Comparison of ENCODE assay signal across 17 cellular contexts in genomic region chr13:99197257-99197651, GRCh38. TPM values are rescaled to one million over a fixed set of nuclear protein-coding genes. Genes with fewer than 3 reads are reported as not detected.
A peak's percentile ranks its signal among the peaks of the same experiment; 100 is the strongest.
DNase-seq lines count a peak whose midpoint lies in the region; ATAC-seq and TF ChIP-seq lines count a peak whose summit lies in the region.
"Had no signal": no experiment of that assay in that cellular context is flagged by ENCODE, and none has a peak within 500 bp of the region (broad histone marks: within the 10 kb centered on the region; RNA-seq: fewer than 3 reads in every experiment).

No MANE protein-coding gene starts in this region.

- H3K36me3 ChIP-seq in CD4-positive, alpha-beta memory T cell (ENCODE audit: insufficient read depth, low read length), result no peaks in the 10 kb centered on the region
- peaks cover 4% of the 10 kb centered on the region for H3K36me3 ChIP-seq in mucosa of descending colon (ENCODE audit: low read depth)
- H3K36me3 ChIP-seq: prostate gland had no signal

- H3K4me3 ChIP-seq in CD4-positive, alpha-beta memory T cell (ENCODE audit: low read length in 2 of 2), result no peak overlapping the region
- H3K4me3 ChIP-seq in mucosa of descending colon, result no peak overlapping the region
- H3K4me3 ChIP-seq: prostate gland had no signal

- peak overlapping the region in 2 of 8 donors; percentile 7 to 68 for H3K4me3 Mint-ChIP-seq in CD4-positive, alpha-beta memory T cell
- H3K4me3 Mint-ChIP-seq: activated naive CD4-positive, alpha-beta T cell treated with anti-CD3 and anti-CD28 coated beads, Interleukin-2, amount 10 ng/mL, durations not matched to agents 7 days and 5 days had no signal

- H3K27me3 ChIP-seq in CD4-positive, alpha-beta memory T cell (ENCODE audit: insufficient read depth, low read length), result no peaks in the 10 kb centered on the region

- POLR2A ChIA-PET in CD4-positive, alpha-beta memory T cell (lab: Charles Lee; ENCODE audit: partially characterized antibody), result interaction anchor here (1.4 to 13.2 kb wide), 3 partner anchors 20 to 68 kb away, joined by 13 to 251 read pairs (median 152); partner anchors contain the start of gene GPR18

- H3K27ac Mint-ChIP-seq in CD4-positive, alpha-beta memory T cell, result peak overlapping the region; percentile 4 to 85 (median 72)
- H3K27ac Mint-ChIP-seq: activated naive CD4-positive, alpha-beta T cell treated with anti-CD3 and anti-CD28 coated beads, Interleukin-2, amount 10 ng/mL, durations not matched to agents 7 days and 5 days had no signal

- H3K4me1 ChIP-seq in CD4-positive, alpha-beta memory T cell (ENCODE audit: insufficient read depth, low read length), result peaks cover 32% of the 10 kb centered on the region
- peaks cover 35% of the 10 kb centered on the region for H3K4me1 ChIP-seq in mucosa of descending colon (ENCODE audit: low read depth)

- H3K27me3 Mint-ChIP-seq in CD4-positive, alpha-beta memory T cell, result no peaks in the 10 kb centered on the region
- H3K27me3 Mint-ChIP-seq: activated naive CD4-positive, alpha-beta T cell treated with anti-CD3 and anti-CD28 coated beads, Interleukin-2, amount 10 ng/mL, durations not matched to agents 7 days and 5 days had no signal

- H3K9me3 Mint-ChIP-seq in CD4-positive, alpha-beta memory T cell, result no peaks in the 10 kb centered on the region
- H3K9me3 Mint-ChIP-seq: activated naive CD4-positive, alpha-beta T cell treated with anti-CD3 and anti-CD28 coated beads, Interleukin-2, amount 10 ng/mL, durations not matched to agents 7 days and 5 days; brain had no signal

- peak; percentile 28 for ATAC-seq in mucosa of descending colon
- no peak for ATAC-seq in HG03135 (IDR thresholded peaks at IDR 0.05; ENCODE audit: unreplicated experiment)
- no peak for ATAC-seq in HG03460 (IDR thresholded peaks at IDR 0.05; ENCODE audit: unreplicated experiment)

- intact Hi-C loops in CD4-positive, alpha-beta memory T cell (cut with micrococcal nuclease), result loop anchor here (2.0 kb wide), 1 partner anchor 240 kb away; no protein-coding TSS in a partner anchor
- intact Hi-C loops in mucosa of descending colon (cut with DNase I, micrococcal nuclease), result no loop called here

- H3K9me3 ChIP-seq in CD4-positive, alpha-beta memory T cell (ENCODE audit: control insufficient read depth in 1 of 2, low read length in 2 of 2), result no peaks in the 10 kb centered on the region
- H3K9me3 ChIP-seq in mucosa of descending colon, result no peaks in the 10 kb centered on the region
- H3K9me3 ChIP-seq: prostate gland had no signal

- TF ChIP-seq CTCF in mucosa of descending colon (IDR thresholded peaks at IDR 0.05), result no peak

- peak in 2 of 5 donors; percentile 30 to 49 for DNase-seq in CD4-positive, alpha-beta memory T cell
- DNase-seq in NCI-H187 (lab: John Stamatoyannopoulos, UW), result peak; percentile 40 to 68
- peak; percentile 83 for DNase-seq in SW480 (ENCODE audit: low spot score)
- peak in 2 of 3 donors; percentile 65 to 69 for DNase-seq in mucosa of descending colon
- no peak for DNase-seq in T-helper 2 cell
- DNase-seq in NCI-H1092 (lab: John Stamatoyannopoulos, UW), result no peak
- DNase-seq: activated CD4-positive, CD25-positive, alpha-beta regulatory T cell; activated naive CD4-positive, alpha-beta T cell treated with anti-CD3 and anti-CD28 coated beads, Interleukin-2, amount 10 ng/mL, durations not matched to agents 7 days and 5 days; kidney; NCI-H774; RPMI8226; stimulated activated CD4-positive, alpha-beta T cell treated with anti-CD3 and anti-CD28 coated beads, Interleukin-12 subunit alpha, Interleukin-12 subunit beta, amount 100 ng/mL, for 4 hours had no signal

- peaks cover 4 to 9% of the 10 kb centered on the region in 2 donors for H3K36me3 Mint-ChIP-seq in CD4-positive, alpha-beta memory T cell
- H3K36me3 Mint-ChIP-seq: brain had no signal

- peaks cover 19 to 40% (median 29%) of the 10 kb centered on the region in 4 donors for H3K4me1 Mint-ChIP-seq in CD4-positive, alpha-beta memory T cell

- CTCF ChIA-PET in CD4-positive, alpha-beta memory T cell (lab: Charles Lee; ENCODE audit: partially characterized antibody), result interaction anchor here (0.8 to 14.9 kb wide), 10 partner anchors 10 to 110 kb away, joined by 3 to 325 read pairs (median 4); partner anchors contain the start of genes GPR18 and GPR183

- H3K27ac ChIP-seq in CD4-positive, alpha-beta memory T cell (ENCODE audit: low read depth, low read length), result no peak overlapping the region
- H3K27ac ChIP-seq: HL-60 had no signal

RNA-seq across cellular contexts. Expression of gene UBAC2, which starts 3.4 kb away (rescaled TPM):
- total RNA-seq in CD4-positive, alpha-beta memory T cell, result 10 to 100 TPM; 88.4 to 89.0 TPM
- polyA plus RNA-seq in CD4-positive, alpha-beta memory T cell, result 100 to 1,000 TPM; 112 to 161 TPM
- total RNA-seq in mucosa of descending colon, result 10 to 100 TPM; 57.4 to 74.2 (median 67.5) TPM

Comparison
In these comparisons a context has a peak if more than half of its experiments do, and no peak if none do; other contexts are left out.
1. DNase-seq: peak in NCI-H187 (2 of 2), SW480 (single experiment) and mucosa of descending colon (2 of 3); none in T-helper 2 cell (0 of 5) and NCI-H1092 (single experiment).